Comparison of ENCODE assay signal across 9 cellular contexts in the genomic region with DNA sequence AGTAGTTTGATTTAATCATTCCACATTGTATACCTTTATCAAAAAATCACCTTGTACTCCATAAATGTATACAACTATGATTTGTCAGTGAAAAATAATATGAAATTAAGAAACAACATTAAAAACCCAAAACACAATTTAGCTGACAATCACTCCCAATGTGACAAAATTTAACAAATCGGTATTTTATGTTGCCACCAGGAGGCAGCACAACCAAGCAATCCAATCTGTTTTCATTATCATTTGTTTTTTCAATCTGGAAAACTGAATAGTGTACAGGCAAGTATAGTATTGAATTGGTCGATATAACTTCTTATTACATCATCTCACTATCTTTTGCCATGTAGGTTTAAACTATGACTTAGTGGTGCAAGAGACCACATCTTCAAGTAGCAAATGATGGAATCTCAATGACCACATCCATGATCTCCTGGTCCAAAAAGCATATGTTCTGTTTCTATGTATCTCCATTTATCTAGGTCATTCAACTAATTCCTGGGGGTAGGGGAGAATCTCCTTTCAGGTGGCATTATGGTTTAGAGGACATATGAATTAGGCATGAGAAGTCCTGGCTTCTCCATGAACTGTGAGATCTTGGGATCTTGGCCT.
DNase-seq lines count a peak whose midpoint lies in the region; ATAC-seq, FAIRE-seq and TF ChIP-seq lines count a peak whose summit lies in the region.
"Had no signal": no experiment of that assay in that cellular context is flagged by ENCODE, and none has a peak within 500 bp of the region (broad histone marks: within the 10 kb centered on the region; RNA-seq: fewer than 3 reads in every experiment).

No MANE protein-coding gene starts in this region.

- peaks cover 11% of the 10 kb centered on the region for H3K9me3 Mint-ChIP-seq in progenitor cell of endocrine pancreas (ENCODE audit: low read depth)

- peaks cover 11% of the 10 kb centered on the region for H3K27me3 Mint-ChIP-seq in progenitor cell of endocrine pancreas
- H3K27me3 Mint-ChIP-seq: naive thymus-derived CD8-positive, alpha-beta T cell had no signal

- FAIRE-seq in endometrium (lab: Jason Lieb, UNC) = peak; percentile 70

- no peak overlapping the region for H3K4me3 Mint-ChIP-seq in progenitor cell of endocrine pancreas (ENCODE audit: low read depth)
- H3K4me3 Mint-ChIP-seq: naive thymus-derived CD8-positive, alpha-beta T cell had no signal

- peak; percentile 87 for TF ChIP-seq CTCF in progenitor cell of endocrine pancreas (IDR thresholded peaks at IDR 0.05; ENCODE audit: unreplicated experiment)

- DNase-seq in COR-L47 (lab: John Stamatoyannopoulos, UW) (peak; percentile 22), NCI-H460 (ENCODE audit: extremely low read depth, low read depth) (peak; percentile 17), progenitor cell of endocrine pancreas (ENCODE audit: low spot score, unreplicated experiment) (no peak)
- DNase-seq in activated CD8-positive, alpha-beta memory T cell treated with anti-CD3 and anti-CD28 coated beads, Interleukin-2, amount 50 U/mL, for 4 hours = no peak
- no peak for DNase-seq in stimulated activated naive CD4-positive, alpha-beta T cell (lab: John Stamatoyannopoulos, UW)

- peaks cover 1% of the 10 kb centered on the region for H3K36me3 Mint-ChIP-seq in progenitor cell of endocrine pancreas (ENCODE audit: insufficient read depth)

- H3K4me1 Mint-ChIP-seq in progenitor cell of endocrine pancreas (ENCODE audit: low read depth) = no peaks in the 10 kb centered on the region
- H3K4me1 Mint-ChIP-seq: naive thymus-derived CD8-positive, alpha-beta T cell had no signal

- no peak overlapping the region for H3K27ac Mint-ChIP-seq in progenitor cell of endocrine pancreas
- H3K27ac Mint-ChIP-seq: naive thymus-derived CD8-positive, alpha-beta T cell had no signal

- ATAC-seq in GM18907 (IDR thresholded peaks at IDR 0.05; ENCODE audit: unreplicated experiment) (peak; percentile 51), GM21381 (IDR thresholded peaks at IDR 0.05; ENCODE audit: unreplicated experiment) (no peak)
- ATAC-seq: naive thymus-derived CD8-positive, alpha-beta T cell had no signal

Comparison
In these comparisons a context has a peak if more than half of its experiments do, and no peak if none do; other contexts are left out.
1. DNase-seq: peak in COR-L47 (single experiment) and NCI-H460 (single experiment); none in progenitor cell of endocrine pancreas (single experiment), activated CD8-positive, alpha-beta memory T cell treated with anti-CD3 and anti-CD28 coated beads, Interleukin-2, amount 50 U/mL, for 4 hours (single experiment) and stimulated activated naive CD4-positive, alpha-beta T cell (0 of 6).